ENCODE assay signal across 19 cellular contexts in the genomic region with DNA sequence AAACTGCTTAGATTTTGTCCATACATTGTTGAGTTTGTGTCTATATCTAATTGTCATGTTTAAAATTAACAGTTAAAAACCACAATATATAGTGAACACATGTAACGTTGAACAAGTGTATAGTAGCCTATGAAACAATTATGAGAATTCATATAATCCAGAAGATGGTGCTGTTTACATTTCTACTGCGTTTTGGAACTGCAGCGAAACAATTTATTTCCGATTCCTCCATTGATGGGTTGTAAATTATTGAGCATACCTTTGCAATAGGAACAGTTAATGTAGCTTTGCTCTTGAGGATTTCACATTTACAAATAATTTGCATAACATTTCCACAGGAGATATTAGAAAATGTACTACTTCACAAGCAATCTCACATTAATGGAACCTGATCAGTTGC.
DNase-seq lines count a peak whose midpoint lies in the region; ATAC-seq and TF ChIP-seq lines count a peak whose summit lies in the region.
"Had no signal": no experiment of that assay in that cellular context is flagged by ENCODE, and none has a peak within 500 bp of the region (broad histone marks: within the 10 kb centered on the region; RNA-seq: fewer than 3 reads in every experiment).

No MANE protein-coding gene starts in this region.

- H3K9me3 Mint-ChIP-seq in brain = no peaks in the 10 kb centered on the region

- TF ChIP-seq CTCF in 22Rv1 (IDR thresholded peaks at IDR 0.05) = peak; percentile 55
- TF ChIP-seq CTCF in brain (conservative IDR thresholded peaks at IDR 0.05) = peak; percentile 58 to 61

- H3K27me3 Mint-ChIP-seq in brain = peaks cover 2% of the 10 kb centered on the region
- H3K27me3 Mint-ChIP-seq: central memory CD8-positive, alpha-beta T cell had no signal

- no peak overlapping the region for H3K27ac Mint-ChIP-seq in brain
- H3K27ac Mint-ChIP-seq: activated naive CD4-positive, alpha-beta T cell treated with anti-CD3 and anti-CD28 coated beads, Interleukin-2, amount 50 U/mL, for 72 hours had no signal

- H3K4me3 Mint-ChIP-seq in brain = no peak overlapping the region
- H3K4me3 Mint-ChIP-seq: central memory CD8-positive, alpha-beta T cell had no signal

- peak; percentile 7 for DNase-seq in GM03348 (ENCODE audit: low spot score)
- peak; percentile 74 for DNase-seq in NCI-H748 treated with DMSO at 0.1 percent for 48 hours (lab: John Stamatoyannopoulos, UW)
- no peak for DNase-seq in 8988T
- DNase-seq in NCI-H1417 treated with DMSO at 0.1 percent for 48 hours (lab: John Stamatoyannopoulos, UW) = no peak
- DNase-seq in NCI-H2196 (lab: John Stamatoyannopoulos, UW; ENCODE audit: unreplicated experiment) = no peak
- DNase-seq: activated CD4-positive, CD25-positive, alpha-beta regulatory T cell; activated CD8-positive, alpha-beta memory T cell treated with anti-CD3 and anti-CD28 coated beads, Interleukin-2, amount 50 U/mL, for 4 hours; glutamatergic neuron; left cardiac atrium; NCI-H510A; stimulated activated CD4-positive, alpha-beta T cell treated with anti-CD3 and anti-CD28 coated beads, Interleukin-2, amount 100 ng/mL, for 48 hours had no signal

- peaks cover 16% of the 10 kb centered on the region for H3K4me1 Mint-ChIP-seq in brain
- H3K4me1 Mint-ChIP-seq: central memory CD8-positive, alpha-beta T cell had no signal

- H3K36me3 Mint-ChIP-seq in brain = no peaks in the 10 kb centered on the region

- ATAC-seq in GM18907 (IDR thresholded peaks at IDR 0.05; ENCODE audit: unreplicated experiment) = no peak
- ATAC-seq: activated naive CD4-positive, alpha-beta T cell treated with anti-CD3 and anti-CD28 coated beads, Interleukin-2, amount 50 U/mL, for 72 hours; left cardiac atrium had no signal

- no peak overlapping the region for H3K27ac ChIP-seq in 22Rv1
- H3K27ac ChIP-seq: BLaER1, epithelial cell of prostate, right atrium auricular region had no signal

Comparison
In these comparisons a context has a peak if more than half of its experiments do, and no peak if none do; other contexts are left out.
1. DNase-seq: peak in GM03348 (single experiment) and NCI-H748 treated with DMSO at 0.1 percent for 48 hours (single experiment); none in 8988T (single experiment), NCI-H1417 treated with DMSO at 0.1 percent for 48 hours (single experiment) and NCI-H2196 (single experiment).